8 cellular contexts compared by ENCODE assay signal in genomic region chr4:184826315-184827266, GRCh38. TPM values are rescaled to one million over a fixed set of nuclear protein-coding genes. Genes with fewer than 3 reads are reported as not detected.
A peak's percentile ranks its signal among the peaks of the same experiment; 100 is the strongest.
DNase-seq lines count a peak whose midpoint lies in the region; ATAC-seq, FAIRE-seq and TF ChIP-seq lines count a peak whose summit lies in the region.

No MANE protein-coding gene starts in this region.

- peak overlapping the region; percentile 96 for H2AFZ ChIP-seq in endothelial cell of umbilical vein (ENCODE audit: low read depth, low read length)
- peak overlapping the region; percentile 33 for H2AFZ ChIP-seq in neural cell (ENCODE audit: low read depth, low read length)

- WGBS in thyroid gland, 2 donors: 48 to 50% methylated on average over 17 to 18 of the region's 50 CpGs

- H3K79me2 ChIP-seq in endothelial cell of umbilical vein (ENCODE audit: control insufficient read depth, insufficient read depth, low read length): no peaks in the 10 kb centered on the region
- H3K79me2 ChIP-seq in neural cell (replicated peaks; ENCODE audit: insufficient read depth, low read length): no peaks in the 10 kb centered on the region

- H3K36me3 ChIP-seq in GM06990 (ENCODE audit: control insufficient read depth, insufficient read depth, low read length): no peaks in the 10 kb centered on the region
- no peaks in the 10 kb centered on the region for H3K36me3 ChIP-seq in endothelial cell of umbilical vein (ENCODE audit: control insufficient read depth in 2 of 2, extremely low read depth in 1 of 2, insufficient read depth in 2 of 2, low read length in 2 of 2)
- H3K36me3 ChIP-seq in neural cell (ENCODE audit: insufficient read depth, low read length): no peaks in the 10 kb centered on the region
- H3K36me3 ChIP-seq in thyroid gland: no peaks in the 10 kb centered on the region

- H3K4me3 ChIP-seq in GM06990 (replicated peaks; ENCODE audit: low read depth, low read length) (peak overlapping the region; percentile 68), endothelial cell of umbilical vein (replicated peaks in 1 of 3; ENCODE audit: insufficient read depth in 1 of 3, low read depth in 1 of 3, low read length in 3 of 3) (peak overlapping the region; percentile 43 to 62 (median 51)), neural cell (ENCODE audit: low read length) (peak overlapping the region; percentile 87), thyroid gland (replicated peaks in 1 of 3) (peak overlapping the region in 2 of 3 donors; percentile 19 to 68)
- H3K4me3 ChIP-seq in Jurkat, Clone E6-1 (ENCODE audit: low read length): peak overlapping the region; percentile 59

- H3K9me2 ChIP-seq in neural cell (ENCODE audit: insufficient read depth, low read length): no peaks in the 10 kb centered on the region

- POLR2A ChIA-PET in endothelial cell of umbilical vein (lab: Charles Lee): interaction anchor here (0.6 kb wide), 1 partner anchor 1302 kb away, joined by 5 read pairs; no protein-coding TSS in a partner anchor

- CTCF ChIA-PET in endothelial cell of umbilical vein (lab: Charles Lee): interaction anchor here (2.3 kb wide), 1 partner anchor 81 kb away, joined by 10 read pairs; no protein-coding TSS in a partner anchor

- DNase-seq in GM06990 (ENCODE audit: extremely low read depth, insufficient read length) (peak; percentile 82), endothelial cell of umbilical vein (ENCODE audit: low read depth, low spot score) (peak; percentile 36), thyroid gland (peak in 1 of 2 donors; percentile 47), NCI-H2107 treated with DMSO at 0.1 percent for 48 hours (lab: John Stamatoyannopoulos, UW; ENCODE audit: unreplicated experiment) (no peak)
- DNase-seq in Jurkat, Clone E6-1 (ENCODE audit: low read depth, low spot score): peak; percentile 32
- peak; percentile 38 to 43 for DNase-seq in activated CD4-positive, alpha-beta T cell treated with anti-CD3 and anti-CD28 coated beads, Interleukin-2, amount 50 U/mL, for 4 hours

- no peak for TF ChIP-seq EP300 in neural cell (conservative IDR thresholded peaks at IDR 0.05; ENCODE audit: poor library complexity, severe bottlenecking)

- H3K4me1 ChIP-seq in endothelial cell of umbilical vein (ENCODE audit: control insufficient read depth, extremely low read depth, insufficient read depth, low read length) (peaks cover 13% of the 10 kb centered on the region), thyroid gland (peaks cover 14 to 34% of the 10 kb centered on the region in 2 donors)

- TF ChIP-seq CTCF in GM06990 (IDR thresholded peaks at IDR 0.05; ENCODE audit: insufficient read depth, low read length, poor library complexity, severe bottlenecking) (no peak), endothelial cell of umbilical vein (IDR thresholded peaks at IDR 0.05; ENCODE audit: extremely low read depth in 1 of 2, insufficient read depth in 1 of 2, low read depth in 1 of 2, low read length in 2 of 2) (no peak), neural cell (IDR thresholded peaks at IDR 0.05; ENCODE audit: poor library complexity, severe bottlenecking) (no peak), thyroid gland (IDR thresholded peaks at IDR 0.05) (no peak)

- H3K27me3 ChIP-seq in GM06990 (replicated peaks; ENCODE audit: control insufficient read depth, insufficient read depth, low read length): no peaks in the 10 kb centered on the region
- peaks cover 0 to 2% of the 10 kb centered on the region in 2 experiments for H3K27me3 ChIP-seq in endothelial cell of umbilical vein (ENCODE audit: control insufficient read depth in 2 of 2, insufficient read depth in 2 of 2, low read length in 2 of 2)
- peaks cover 46% of the 10 kb centered on the region for H3K27me3 ChIP-seq in neural cell (ENCODE audit: insufficient read depth, low read depth, low read length)
- no peaks in the 10 kb centered on the region for H3K27me3 ChIP-seq in thyroid gland

- no peak overlapping the region for H3K27ac ChIP-seq in endothelial cell of umbilical vein (ENCODE audit: insufficient read depth, low read depth, low read length)
- no peak overlapping the region for H3K27ac ChIP-seq in neural cell (ENCODE audit: low read length)
- H3K27ac ChIP-seq in thyroid gland: peak overlapping the region in 1 of 3 donors; percentile 64

- ATAC-seq in GM21529 (IDR thresholded peaks at IDR 0.05; ENCODE audit: unreplicated experiment): peak; percentile 50

- intact Hi-C loops in endothelial cell of umbilical vein (cut with micrococcal nuclease): loop anchor here (5.0 to 10.0 kb wide), 4 partner anchors 252 to 1368 kb away; partner anchors contain the start of genes CYP4V2 and IRF2
- intact Hi-C loops in thyroid gland (cut with DNase I): no loop called here

- peak overlapping the region; percentile 90 for H3K4me2 ChIP-seq in endothelial cell of umbilical vein (ENCODE audit: insufficient read depth, low read length)
- no peak overlapping the region for H3K4me2 ChIP-seq in neural cell (ENCODE audit: low read length)

- H3K9ac ChIP-seq in endothelial cell of umbilical vein (replicated peaks; ENCODE audit: extremely low read depth, insufficient read depth, low read length) (peak overlapping the region; percentile 62), neural cell (ENCODE audit: low read length) (peak overlapping the region; percentile 52)

- dilution Hi-C loops in endothelial cell of umbilical vein (cut with MboI; ENCODE audit: extremely low pct_ligation_motif_present, low sequenced_read_pairs): no loop called here

- no TSS peak for BruUV-seq in endothelial cell of umbilical vein (replicated peaks; lab: Mats Ljungman, UMichigan)

- FAIRE-seq in endothelial cell of umbilical vein (lab: Jason Lieb, UNC): no peak

- H3K9me3 ChIP-seq in endothelial cell of umbilical vein (replicated peaks; ENCODE audit: control insufficient read depth, insufficient read depth, low read length) (no peaks in the 10 kb centered on the region), neural cell (ENCODE audit: low read length) (no peaks in the 10 kb centered on the region), thyroid gland (no peaks in the 10 kb centered on the region)

- TF ChIP-seq POLR2A in endothelial cell of umbilical vein (IDR thresholded peaks at IDR 0.05; ENCODE audit: low read depth, low read length) (no peak), thyroid gland (IDR thresholded peaks at IDR 0.05) (no peak)

- no peaks in the 10 kb centered on the region for H3F3A ChIP-seq in neural cell (ENCODE audit: insufficient read depth, low read length, poor library complexity, severe bottlenecking)

- H3K9me1 ChIP-seq in endothelial cell of umbilical vein (replicated peaks; ENCODE audit: control insufficient read depth, extremely low read depth, insufficient read depth, low read length): no peaks in the 10 kb centered on the region

- TF ChIP-seq RAD21 in neural cell (conservative IDR thresholded peaks at IDR 0.05): no peak

- H4K20me1 ChIP-seq in endothelial cell of umbilical vein (replicated peaks; ENCODE audit: control insufficient read depth, extremely low read depth, insufficient read depth, low read length): no peaks in the 10 kb centered on the region
- H4K20me1 ChIP-seq in neural cell (ENCODE audit: insufficient read depth): no peaks in the 10 kb centered on the region

TF ChIP-seq in endothelial cell of umbilical vein, 7 proteins besides CTCF, POLR2A, EP300 and RAD21:
- TF ChIP-seq GATA2 (IDR thresholded peaks at IDR 0.05; ENCODE audit: insufficient read depth, insufficient read length, low read depth, low read length): no peak
- no peak for TF ChIP-seq FOS (IDR thresholded peaks at IDR 0.05; ENCODE audit: borderline replicate concordance, insufficient read depth, low read length)
- no peak for TF ChIP-seq MYC (IDR thresholded peaks at IDR 0.05; ENCODE audit: low read depth, low read length)

TF ChIP-seq in neural cell, 6 proteins besides CTCF, POLR2A, EP300 and RAD21 (continues in another document):
- TF ChIP-seq POLR2AphosphoS5 (IDR thresholded peaks at IDR 0.05) (no peak), TAF1 (IDR thresholded peaks at IDR 0.05; ENCODE audit: low read depth) (no peak), REST (IDR thresholded peaks at IDR 0.05; ENCODE audit: borderline replicate concordance) (no peak), EZH2 (IDR thresholded peaks at IDR 0.05; ENCODE audit: borderline replicate concordance, insufficient read depth, low read length, poor library complexity, severe bottlenecking) (no peak)

RNA-seq across cellular contexts. Expression of gene ACSL1, which starts 0.8 kb away (rescaled TPM):
- 24.1 TPM for polyA plus RNA-seq in Jurkat, Clone E6-1 (2012; ENCODE audit: insufficient read depth, insufficient read length)
- 17.7 and 18.9 TPM in 2 replicates for total RNA-seq in endothelial cell of umbilical vein
- polyA plus RNA-seq in endothelial cell of umbilical vein: 6.7 and 7.3 TPM in 2 replicates
- polyA plus RNA-seq in endothelial cell of umbilical vein (2011; cell fraction: cytosol; rRNA removed): 8.4 and 8.8 TPM in 2 replicates
- 13.3 and 13.9 TPM in 2 replicates for polyA plus RNA-seq in endothelial cell of umbilical vein (2011; cell fraction: nucleus; rRNA removed)
- polyA plus RNA-seq in endothelial cell of umbilical vein (2012): 17.0 and 23.1 TPM in 2 replicates
- 23.8 and 29.7 TPM in 2 replicates for polyA minus RNA-seq in endothelial cell of umbilical vein
- polyA minus RNA-seq in endothelial cell of umbilical vein (2011; cell fraction: cytosol; rRNA and poly(A)+ RNA removed): 7.1 TPM
- polyA minus RNA-seq in endothelial cell of umbilical vein (2011; cell fraction: nucleus; rRNA and poly(A)+ RNA removed): 9.8 and 12.3 TPM in 2 replicates
- polyA plus RNA-seq in neural cell: 30.7 and 38.3 TPM in 2 replicates
- 40.1 and 42.6 TPM in 2 replicates for polyA minus RNA-seq in neural cell
- 100 to 1,000 TPM in 2 of 4 donors, 10 to 100 TPM in 2; 78.2 to 163 (median 112) TPM for total RNA-seq in thyroid gland
